1 cellular context compared by ENCODE assay signal in genomic region chr1:183432548-183432875, GRCh38.
A peak's percentile ranks its signal among the peaks of the same experiment; 100 is the strongest.
TF ChIP-seq lines count a peak whose summit lies in the region.

No MANE protein-coding gene starts in this region.

TF ChIP-seq in HCT116, 20 proteins besides CTCF, POLR2A, EP300 and RAD21 (continued from another document):
- no peak for TF ChIP-seq ZBTB33 (IDR thresholded peaks at IDR 0.05; ENCODE audit: extremely low read depth, insufficient replicate concordance, low read length)
- no peak for TF ChIP-seq SIN3A (IDR thresholded peaks at IDR 0.05; ENCODE audit: low read depth)
- no peak for TF ChIP-seq ELF1 (IDR thresholded peaks at IDR 0.05; ENCODE audit: borderline replicate concordance, low read depth)
- peak; percentile 36; the same call in 1 of the 2 replicates for TF ChIP-seq JUND (IDR thresholded peaks at IDR 0.05)
- no peak for TF ChIP-seq ZFX (IDR thresholded peaks at IDR 0.05)
- TF ChIP-seq CBX3 (IDR thresholded peaks at IDR 0.05; ENCODE audit: low read depth): no peak
- TF ChIP-seq ZNF274 (IDR thresholded peaks at IDR 0.05; ENCODE audit: low read depth, low read length): no peak
- no peak for TF ChIP-seq TCF7L2 (IDR thresholded peaks at IDR 0.05; ENCODE audit: borderline replicate concordance, extremely low read depth, insufficient read depth, insufficient read length)
- no peak for TF ChIP-seq EZH2 (IDR thresholded peaks at IDR 0.05)
- TF ChIP-seq ATF3 (IDR thresholded peaks at IDR 0.05): no peak
- no peak for TF ChIP-seq SP1 (IDR thresholded peaks at IDR 0.05; ENCODE audit: low read depth)
- TF ChIP-seq, protein P1, sequence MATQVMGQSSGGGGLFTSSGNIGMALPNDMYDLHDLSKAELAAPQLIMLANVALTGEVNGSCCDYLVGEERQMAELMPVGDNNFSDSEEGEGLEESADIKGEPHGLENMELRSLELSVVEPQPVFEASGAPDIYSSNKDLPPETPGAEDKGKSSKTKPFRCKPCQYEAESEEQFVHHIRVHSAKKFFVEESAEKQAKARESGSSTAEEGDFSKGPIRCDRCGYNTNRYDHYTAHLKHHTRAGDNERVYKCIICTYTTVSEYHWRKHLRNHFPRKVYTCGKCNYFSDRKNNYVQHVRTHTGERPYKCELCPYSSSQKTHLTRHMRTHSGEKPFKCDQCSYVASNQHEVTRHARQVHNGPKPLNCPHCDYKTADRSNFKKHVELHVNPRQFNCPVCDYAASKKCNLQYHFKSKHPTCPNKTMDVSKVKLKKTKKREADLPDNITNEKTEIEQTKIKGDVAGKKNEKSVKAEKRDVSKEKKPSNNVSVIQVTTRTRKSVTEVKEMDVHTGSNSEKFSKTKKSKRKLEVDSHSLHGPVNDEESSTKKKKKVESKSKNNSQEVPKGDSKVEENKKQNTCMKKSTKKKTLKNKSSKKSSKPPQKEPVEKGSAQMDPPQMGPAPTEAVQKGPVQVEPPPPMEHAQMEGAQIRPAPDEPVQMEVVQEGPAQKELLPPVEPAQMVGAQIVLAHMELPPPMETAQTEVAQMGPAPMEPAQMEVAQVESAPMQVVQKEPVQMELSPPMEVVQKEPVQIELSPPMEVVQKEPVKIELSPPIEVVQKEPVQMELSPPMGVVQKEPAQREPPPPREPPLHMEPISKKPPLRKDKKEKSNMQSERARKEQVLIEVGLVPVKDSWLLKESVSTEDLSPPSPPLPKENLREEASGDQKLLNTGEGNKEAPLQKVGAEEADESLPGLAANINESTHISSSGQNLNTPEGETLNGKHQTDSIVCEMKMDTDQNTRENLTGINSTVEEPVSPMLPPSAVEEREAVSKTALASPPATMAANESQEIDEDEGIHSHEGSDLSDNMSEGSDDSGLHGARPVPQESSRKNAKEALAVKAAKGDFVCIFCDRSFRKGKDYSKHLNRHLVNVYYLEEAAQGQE (IDR thresholded peaks at IDR 0.05; ENCODE audit: low read depth): no peak
- TF ChIP-seq POLR2AphosphoS5 (IDR thresholded peaks at IDR 0.05; ENCODE audit: low read depth, low read length): no peak
- 0 out of 2 replicates have a peak, but pooled peaks have one; percentile 26 for TF ChIP-seq CEBPB (IDR thresholded peaks at IDR 0.05; ENCODE audit: low read depth)
- no peak for TF ChIP-seq SRF (IDR thresholded peaks at IDR 0.05; ENCODE audit: low read depth)
